ENCODE assay signal across 8 cellular contexts in the genomic region with DNA sequence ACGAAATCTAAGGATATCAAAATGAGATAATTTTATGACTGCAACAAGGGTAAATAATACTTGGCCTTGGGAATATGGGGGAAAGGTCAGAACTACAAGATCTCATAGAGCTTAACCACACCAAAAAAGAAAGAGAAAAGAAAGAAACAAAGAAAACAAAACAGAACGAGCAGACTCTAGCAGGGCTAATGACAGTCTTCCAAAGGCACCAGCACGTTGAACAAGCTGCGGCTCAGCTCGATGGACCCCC. TPM values are rescaled to one million over a fixed set of nuclear protein-coding genes. Genes with fewer than 3 reads are reported as not detected.
DNase-seq lines count a peak whose midpoint lies in the region; ATAC-seq and TF ChIP-seq lines count a peak whose summit lies in the region.

No MANE protein-coding gene starts in this region.

- no peak for TF ChIP-seq POLR2A in heart left ventricle (IDR thresholded peaks at IDR 0.05)

- intact Hi-C loops in heart left ventricle (cut with DNase I) = loop anchor here in 5 of 10 donors (5.0 to 10.0 kb wide), 6 partner anchors 55 to 705 kb away; partner anchors contain the start of genes PLPP6 (in 3 of the 5), RCL1 (in 2 of the 5), CDC37L1 (in 1 of the 5) and PLGRKT (in 1 of the 5)
- intact Hi-C loops in Right ventricle myocardium superior (cut with DNase I) = no loop called here

- H3K27ac ChIP-seq in heart left ventricle (peak overlapping the region; percentile 62 to 97 (median 94)), layer of hippocampus (ENCODE audit: low read depth, low read length) (peak overlapping the region; percentile 80), thymus (ENCODE audit: low read depth) (peak overlapping the region; percentile 94)

- H3K9me3 ChIP-seq in heart left ventricle = no peaks in the 10 kb centered on the region
- no peaks in the 10 kb centered on the region for H3K9me3 ChIP-seq in adipocyte (ENCODE audit: control insufficient read depth, low read length)
- no peaks in the 10 kb centered on the region for H3K9me3 ChIP-seq in thymus (ENCODE audit: control insufficient read depth)

- DNase-seq in heart left ventricle = no peak
- DNase-seq in Right ventricle myocardium superior = no peak
- no peak for DNase-seq in adipocyte (ENCODE audit: low read depth)
- no peak for DNase-seq in GDM1 (lab: John Stamatoyannopoulos, UW)
- DNase-seq in RPMI8226 = no peak

- ATAC-seq in heart left ventricle = no peak
- no peak for ATAC-seq in Right ventricle myocardium superior (ENCODE audit: poor library complexity)
- no peak for ATAC-seq in GM18517 (IDR thresholded peaks at IDR 0.05; ENCODE audit: unreplicated experiment)

- H3K27me3 ChIP-seq in heart left ventricle (no peaks in the 10 kb centered on the region), adipocyte (replicated peaks; ENCODE audit: control insufficient read depth, insufficient read depth, low read length) (no peaks in the 10 kb centered on the region), layer of hippocampus (ENCODE audit: control insufficient read depth, insufficient read depth, low read length) (no peaks in the 10 kb centered on the region), thymus (ENCODE audit: control insufficient read depth, insufficient read depth) (no peaks in the 10 kb centered on the region)

- peaks cover 0 to 29% (median 15%) of the 10 kb centered on the region in 12 donors for H3K4me1 ChIP-seq in heart left ventricle
- H3K4me1 ChIP-seq in adipocyte (ENCODE audit: control insufficient read depth, insufficient read depth, low read length) = peaks cover 30% of the 10 kb centered on the region
- H3K4me1 ChIP-seq in thymus (ENCODE audit: control insufficient read depth, insufficient read depth, low read length) = peaks cover 9% of the 10 kb centered on the region

- WGBS in heart left ventricle, 4 donors = 0 to 1% (median 1%) methylated on average over 5 of the region's 5 CpGs
- WGBS in thymus = 3% methylated on average over 5 of the region's 5 CpGs

- H3K4me3 ChIP-seq in heart left ventricle (peak overlapping the region; percentile 54 to 98 (median 89)), adipocyte (ENCODE audit: low read length) (peak overlapping the region; percentile 96), thymus (ENCODE audit: low read length) (peak overlapping the region; percentile 94)

- TF ChIP-seq CTCF in heart left ventricle (IDR thresholded peaks at IDR 0.05) = no peak

- H3K9ac ChIP-seq in adipocyte (ENCODE audit: low read length) = peak overlapping the region; percentile 93

- H3K36me3 ChIP-seq in heart left ventricle (no peaks in the 10 kb centered on the region), adipocyte (ENCODE audit: control insufficient read depth, insufficient read depth, low read length, severe bottlenecking) (no peaks in the 10 kb centered on the region), thymus (ENCODE audit: control insufficient read depth, insufficient read depth) (no peaks in the 10 kb centered on the region)

RNA-seq across cellular contexts. Expression of gene AK3, which starts 0.7 kb away (rescaled TPM):
- total RNA-seq in heart left ventricle (100 to 1,000 TPM; 117 to 231 (median 159) TPM), Right ventricle myocardium superior (203 TPM)
- polyA plus RNA-seq in heart left ventricle (10 to 100 TPM; 47.8 to 49.1 TPM), thymus (85.7 TPM)

RNA-seq across cellular contexts. Expression of gene RCL1, which starts 52.4 kb away (rescaled TPM):
- total RNA-seq in heart left ventricle (10 to 100 TPM in 1 of 9 donors, 1 to 10 TPM in 8; 5.1 to 10.1 (median 7.2) TPM), Right ventricle myocardium superior (4.5 TPM)
- polyA plus RNA-seq in heart left ventricle (10 to 100 TPM in 1 of 2 donors, 1 to 10 TPM in 1; 3.8 to 11.3 TPM), thymus (24.0 TPM)
